ENCODE assay signal across 19 cellular contexts in the genomic region with DNA sequence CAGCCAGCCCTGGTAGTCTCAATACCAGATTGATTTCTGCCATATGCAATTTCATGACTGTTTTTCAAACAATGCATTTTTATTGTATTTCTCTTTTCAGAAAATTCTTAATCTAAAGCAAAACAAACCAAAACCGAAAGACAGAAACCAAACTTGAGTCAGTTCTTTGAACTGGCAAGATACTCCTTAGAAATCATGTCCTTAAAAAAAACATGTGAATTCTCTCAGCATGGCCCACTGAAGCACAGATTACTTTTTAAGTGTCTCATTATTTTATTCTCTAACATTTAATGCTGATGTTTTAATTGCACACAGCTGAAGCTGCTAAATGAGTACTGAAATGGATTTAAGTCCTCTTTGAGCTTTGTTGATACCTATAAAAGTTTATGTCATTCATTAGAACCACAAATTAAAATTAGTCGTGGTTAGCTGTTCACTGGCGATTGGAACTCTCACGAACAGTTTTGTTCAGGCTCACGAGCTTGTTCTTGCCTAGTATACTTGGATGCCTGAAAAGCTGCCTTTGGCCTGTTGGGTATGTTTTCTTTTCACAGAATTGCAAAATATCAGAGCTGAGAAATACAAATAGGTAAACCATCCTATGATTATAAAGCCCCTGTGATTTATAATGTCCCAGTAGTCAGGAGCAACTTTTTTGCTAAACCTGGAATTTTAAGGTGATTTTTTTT.
DNase-seq lines count a peak whose midpoint lies in the region; ATAC-seq and TF ChIP-seq lines count a peak whose summit lies in the region.
"Had no signal": no experiment of that assay in that cellular context is flagged by ENCODE, and none has a peak within 500 bp of the region (broad histone marks: within the 10 kb centered on the region; RNA-seq: fewer than 3 reads in every experiment).

No MANE protein-coding gene starts in this region.

- H3K9me3 ChIP-seq in SJSA1 (replicated peaks), result no peaks in the 10 kb centered on the region
- H3K9me3 ChIP-seq in thoracic aorta, result no peaks in the 10 kb centered on the region
- H3K9me3 ChIP-seq: A549; BLaER1 treated with 17β-estradiol and CSF1 and Interleukin-3, amounts not matched to agents 10 nM and 100 nM had no signal

- H3K36me3 ChIP-seq in SJSA1 (peaks cover 10% of the 10 kb centered on the region), thoracic aorta (no peaks in the 10 kb centered on the region)

- H3K4me1 ChIP-seq in SJSA1 (replicated peaks) (peaks cover 65% of the 10 kb centered on the region), thoracic aorta (ENCODE audit: control insufficient read depth in 1 of 2, low read depth in 2 of 2) (peaks cover 28 to 66% of the 10 kb centered on the region in 2 donors)

- TF ChIP-seq CTCF in thoracic aorta (IDR thresholded peaks at IDR 0.05), result no peak

- H3K27me3 ChIP-seq in SJSA1 (replicated peaks) (no peaks in the 10 kb centered on the region), thoracic aorta (replicated peaks; ENCODE audit: insufficient read depth) (no peaks in the 10 kb centered on the region)
- H3K27me3 ChIP-seq: BLaER1 treated with 17β-estradiol and CSF1 and Interleukin-3, amounts not matched to agents 10 nM and 100 nM had no signal

- ATAC-seq in activated T-cell treated with anti-CD3 and anti-CD28 coated beads, Interleukin-2, amount 50 U/mL, for 72 hours (replicated peaks in 1 of 2), result no peak
- no peak for ATAC-seq in thoracic aorta (ENCODE audit: insufficient number of reproducible peaks, low FRiP score, low read depth)
- ATAC-seq: A549; naive thymus-derived CD4-positive, alpha-beta T cell had no signal

- H3K4me3 Mint-ChIP-seq in activated T-cell treated with anti-CD3 and anti-CD28 coated beads, Interleukin-2, amount 50 U/mL, for 72 hours, result no peak overlapping the region
- H3K4me3 Mint-ChIP-seq: memory B cell had no signal

- H3K4me1 Mint-ChIP-seq in activated T-cell treated with anti-CD3 and anti-CD28 coated beads, Interleukin-2, amount 50 U/mL, for 72 hours (ENCODE audit: low read depth), result peaks cover 31% of the 10 kb centered on the region

- H3K4me3 ChIP-seq in SJSA1, result no peak overlapping the region
- H3K4me3 ChIP-seq in thoracic aorta, result peak overlapping the region; percentile 24
- H3K4me3 ChIP-seq: A549; BLaER1 treated with 17β-estradiol and CSF1 and Interleukin-3, amounts not matched to agents 10 nM and 100 nM; SK-N-MC had no signal

- H3K27ac Mint-ChIP-seq in activated T-cell treated with anti-CD3 and anti-CD28 coated beads, Interleukin-2, amount 50 U/mL, for 72 hours, result peak overlapping the region; percentile 50
- H3K27ac Mint-ChIP-seq: memory B cell had no signal

- H3K9me3 Mint-ChIP-seq in activated T-cell treated with anti-CD3 and anti-CD28 coated beads, Interleukin-2, amount 50 U/mL, for 72 hours, result no peaks in the 10 kb centered on the region
- H3K9me3 Mint-ChIP-seq: memory B cell; naive thymus-derived CD4-positive, alpha-beta T cell had no signal

- no peaks in the 10 kb centered on the region for H3K36me3 Mint-ChIP-seq in activated T-cell treated with anti-CD3 and anti-CD28 coated beads, Interleukin-2, amount 50 U/mL, for 72 hours (ENCODE audit: insufficient read depth in 2 of 2)

- H3K27ac ChIP-seq in SJSA1, result peak overlapping the region; percentile 8; the same call in 1 of the 2 replicates
- H3K27ac ChIP-seq in thoracic aorta, result peak overlapping the region in 1 of 2 donors; percentile 58
- H3K27ac ChIP-seq: A549; BLaER1 treated with 17β-estradiol and CSF1 and Interleukin-3, amounts not matched to agents 10 nM and 100 nM; SK-N-MC had no signal

- DNase-seq in activated T-cell treated with anti-CD3 and anti-CD28 coated beads, Interleukin-2, amount 50 U/mL, for 72 hours, result no peak
- no peak for DNase-seq in activated T-cell treated with anti-CD3 and anti-CD28 coated beads, Interleukin-2, amount 50 U/mL, for 1 hour
- DNase-seq in SJSA1 (ENCODE audit: low read depth in 1 of 2, low spot score in 2 of 2) (peak in 1 of 2 experiments; percentile 28), fibroblast of gingiva (ENCODE audit: low read depth) (peak; percentile 15), thoracic aorta (ENCODE audit: low spot score) (no peak), KG1 (lab: John Stamatoyannopoulos, UW) (no peak), NCI-H1417 treated with DMSO at 0.1 percent for 48 hours (lab: John Stamatoyannopoulos, UW) (no peak), NCI-H510A (lab: John Stamatoyannopoulos, UW) (no peak)
- DNase-seq: activated CD4-positive, alpha-beta T cell treated with anti-CD3 and anti-CD28 coated beads for 1 hour; activated effector memory CD4-positive, alpha-beta T cell treated with Interleukin-2 at 50 U/mL for 16 hours; amniotic stem cell; naive thymus-derived CD4-positive, alpha-beta T cell; NCI-H69; small intestine; stimulated activated CD4-positive, alpha-beta T cell treated with anti-CD3 and anti-CD28 coated beads, Interleukin-4, amount 100 ng/mL, for 24 hours had no signal

- H3K27me3 Mint-ChIP-seq in activated T-cell treated with anti-CD3 and anti-CD28 coated beads, Interleukin-2, amount 50 U/mL, for 72 hours (ENCODE audit: low read depth), result no peaks in the 10 kb centered on the region
- H3K27me3 Mint-ChIP-seq: memory B cell; naive thymus-derived CD4-positive, alpha-beta T cell had no signal
